ENCODE assay signal across 8 cellular contexts in genomic region chr5:180820788-180821321, GRCh38. TPM values are rescaled to one million over a fixed set of nuclear protein-coding genes. Genes with fewer than 3 reads are reported as not detected.
A peak's percentile ranks its signal among the peaks of the same experiment; 100 is the strongest.
DNase-seq lines count a peak whose midpoint lies in the region; ATAC-seq and TF ChIP-seq lines count a peak whose summit lies in the region.

No MANE protein-coding gene starts in this region.

- WGBS in ovary, 3 donors = 32 to 36% (median 34%) methylated on average over 3 of the region's 3 CpGs

- no peaks in the 10 kb centered on the region for H3K36me3 ChIP-seq in ovary

- H3K27me3 ChIP-seq in ovary = no peaks in the 10 kb centered on the region

- ATAC-seq in GM18873 (IDR thresholded peaks at IDR 0.05; ENCODE audit: low FRiP score, unreplicated experiment) (peak; percentile 74), HG02852 (IDR thresholded peaks at IDR 0.05; ENCODE audit: unreplicated experiment) (peak; percentile 85), esophagus mucosa (no peak), HG02840 (IDR thresholded peaks at IDR 0.05; ENCODE audit: low FRiP score, unreplicated experiment) (no peak)

- peaks cover 18% of the 10 kb centered on the region for H3K4me1 ChIP-seq in ovary (ENCODE audit: insufficient read depth)

- in situ Hi-C loops in SK-MEL-5 (cut with HindIII; ENCODE audit: low pct_unique_long_range_greater_than_20kb, low sequenced_read_pairs) = no loop called here

- H3K9me3 ChIP-seq in ovary = no peaks in the 10 kb centered on the region

- intact Hi-C loops in ovary (cut with DNase I) = loop anchor here in 1 of 4 donors (10.0 kb wide), 1 partner anchor 384 kb away; the partner anchor contains the start of gene TRIM7

- no peak for TF ChIP-seq CTCF in ovary (IDR thresholded peaks at IDR 0.05)

- peak overlapping the region; percentile 82 to 84 for H3K27ac ChIP-seq in ovary

- TF ChIP-seq EP300 in ovary (IDR thresholded peaks at IDR 0.05) = peak; percentile 39

- H3K4me3 ChIP-seq in ovary = no peak overlapping the region

- TF ChIP-seq POLR2A in ovary (IDR thresholded peaks at IDR 0.05) = no peak

- DNase-seq in SK-MEL-5 (ENCODE audit: low read depth, low spot score) = peak; percentile 44
- no peak for DNase-seq in ovary
- no peak for DNase-seq in NCI-H2029 treated with DMSO at 0.1 percent for 48 hours (lab: John Stamatoyannopoulos, UW)
- no peak for DNase-seq in NCI-H187 (lab: John Stamatoyannopoulos, UW)

RNA-seq across cellular contexts. Expression of gene MGAT1, which starts 18.2 kb away (rescaled TPM):
- total RNA-seq in SK-MEL-5 (2014; rRNA removed; shearing (Covaris generic)) = 39.6 and 42.3 TPM in 2 replicates
- polyA plus RNA-seq in SK-MEL-5 (2015; cell fraction: cytosol; rRNA removed) = 93.8 and 98.2 TPM in 2 replicates
- 103 and 133 TPM in 2 replicates for polyA plus RNA-seq in SK-MEL-5 (2015; cell fraction: nucleus; rRNA removed)
- total RNA-seq in ovary = 100 to 1,000 TPM in 5 of 7 donors, 10 to 100 TPM in 2; 84.0 to 154 (median 131) TPM
- 100 to 1,000 TPM in 1 of 2 donors, 10 to 100 TPM in 1; 66.6 to 128 TPM for polyA plus RNA-seq in ovary
- 64.6 TPM for total RNA-seq in esophagus mucosa

RNA-seq across cellular contexts. Expression of gene ZFP62, which starts 40.2 kb away (rescaled TPM):
- 10.4 and 17.5 TPM in 2 replicates for total RNA-seq in SK-MEL-5 (2014; rRNA removed; shearing (Covaris generic))
- 8.8 and 12.3 TPM in 2 replicates for polyA plus RNA-seq in SK-MEL-5 (2015; cell fraction: cytosol; rRNA removed)
- polyA plus RNA-seq in SK-MEL-5 (2015; cell fraction: nucleus; rRNA removed) = 47.0 and 53.4 TPM in 2 replicates
- total RNA-seq in ovary (10 to 100 TPM; 22.7 to 47.8 (median 33.8) TPM), esophagus mucosa (12.9 TPM)
- 10 to 100 TPM; 23.2 to 36.3 TPM for polyA plus RNA-seq in ovary

Comparison
In these comparisons a context has a peak if more than half of its experiments do, and no peak if none do; other contexts are left out.
1. ATAC-seq: peak in GM18873 (single experiment) and HG02852 (single experiment); none in esophagus mucosa (single experiment) and HG02840 (single experiment).